16 cellular contexts compared by ENCODE assay signal in the genomic region with DNA sequence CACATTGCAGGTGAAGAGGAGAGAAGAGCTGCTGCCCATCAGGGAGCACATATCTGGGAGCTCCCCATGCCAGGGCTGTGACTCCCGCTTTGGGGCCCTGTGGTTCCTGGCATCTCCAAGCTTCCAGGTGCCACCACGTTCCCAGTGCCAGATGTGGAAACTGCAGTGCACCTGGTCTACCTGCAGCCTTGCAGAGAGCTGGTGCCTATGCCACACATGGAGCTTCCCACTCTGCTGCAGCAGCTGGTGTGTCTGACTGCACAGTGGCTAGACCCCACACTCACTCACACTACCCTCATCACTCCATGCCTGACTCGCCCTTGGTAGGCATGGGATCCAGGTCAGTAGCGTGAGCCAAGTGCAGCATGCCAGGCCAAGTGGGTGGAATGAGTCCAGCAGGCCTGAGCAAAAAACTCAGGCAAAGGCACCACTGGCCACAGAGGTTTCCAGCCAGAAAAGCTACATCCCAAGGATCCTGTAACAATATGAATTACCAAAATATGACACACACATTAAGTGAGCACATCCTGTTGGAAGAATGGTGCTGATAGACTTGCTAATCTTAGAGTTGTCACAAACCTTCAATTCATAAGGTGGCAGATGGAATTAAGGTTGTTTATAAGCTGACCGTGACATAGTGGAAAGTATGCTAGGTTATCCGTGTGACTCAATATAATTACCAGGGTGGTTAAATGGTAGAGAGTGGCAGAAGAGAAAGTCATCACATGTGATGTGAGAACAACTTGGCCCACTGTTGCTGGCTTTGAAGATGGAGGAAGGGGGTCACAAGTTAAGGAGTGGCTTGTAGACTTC.
"Had no signal": no experiment of that assay in that cellular context is flagged by ENCODE, and none has a peak within 500 bp of the region (broad histone marks: within the 10 kb centered on the region; RNA-seq: fewer than 3 reads in every experiment).

No MANE protein-coding gene starts in this region.

- H3K36me3 ChIP-seq: prostate gland had no signal

- DNase-seq: activated CD4-positive, alpha-beta T cell treated with anti-CD3 and anti-CD28 coated beads, Interleukin-2, amount 50 U/mL, for 4 hours; activated CD4-positive, CD25-positive, alpha-beta regulatory T cell treated with anti-CD3 and anti-CD28 coated beads, Interleukin-2, amount 50 U/mL, for 72 hours; activated T-cell treated with anti-CD3 and anti-CD28 coated beads, Interleukin-2, amount 50 U/mL, for 1 hour; brain microvascular endothelial cell; cerebellar nuclear complex; dermis blood vessel endothelial cell; immature natural killer cell; left colon; sigmoid colon; stimulated activated CD4-positive, alpha-beta T cell treated with anti-CD3 and anti-CD28 coated beads, Interleukin-2, amount 100 ng/mL, for 24 hours; stimulated activated naive CD4-positive, alpha-beta T cell; upper lobe of left lung had no signal

- H3K4me1 Mint-ChIP-seq: activated naive CD4-positive, alpha-beta T cell treated with anti-CD3 and anti-CD28 coated beads, Interleukin-2, amount 50 U/mL, for 24 hours; immature natural killer cell; memory B cell; nephron had no signal

- H3K4me3 ChIP-seq: prostate gland, sigmoid colon, upper lobe of left lung had no signal

- ATAC-seq: left colon had no signal

- H3K27me3 Mint-ChIP-seq: activated naive CD4-positive, alpha-beta T cell treated with anti-CD3 and anti-CD28 coated beads, Interleukin-2, amount 50 U/mL, for 24 hours; memory B cell had no signal

- H3K27ac Mint-ChIP-seq: activated naive CD4-positive, alpha-beta T cell treated with anti-CD3 and anti-CD28 coated beads, Interleukin-2, amount 50 U/mL, for 24 hours; immature natural killer cell; memory B cell; nephron had no signal

- H3K4me1 ChIP-seq: prostate gland, sigmoid colon, upper lobe of left lung had no signal

- H3K27me3 ChIP-seq: brain microvascular endothelial cell, sigmoid colon, upper lobe of left lung had no signal

- H3K9me3 ChIP-seq: prostate gland, upper lobe of left lung had no signal

- H3K27ac ChIP-seq: brain microvascular endothelial cell, prostate gland, sigmoid colon, upper lobe of left lung had no signal

- H3K9me3 Mint-ChIP-seq: immature natural killer cell, memory B cell had no signal

- H3K4me3 Mint-ChIP-seq: activated naive CD4-positive, alpha-beta T cell treated with anti-CD3 and anti-CD28 coated beads, Interleukin-2, amount 50 U/mL, for 24 hours; immature natural killer cell; memory B cell; nephron had no signal
